Comparison of ENCODE assay signal across 17 cellular contexts in the genomic region with DNA sequence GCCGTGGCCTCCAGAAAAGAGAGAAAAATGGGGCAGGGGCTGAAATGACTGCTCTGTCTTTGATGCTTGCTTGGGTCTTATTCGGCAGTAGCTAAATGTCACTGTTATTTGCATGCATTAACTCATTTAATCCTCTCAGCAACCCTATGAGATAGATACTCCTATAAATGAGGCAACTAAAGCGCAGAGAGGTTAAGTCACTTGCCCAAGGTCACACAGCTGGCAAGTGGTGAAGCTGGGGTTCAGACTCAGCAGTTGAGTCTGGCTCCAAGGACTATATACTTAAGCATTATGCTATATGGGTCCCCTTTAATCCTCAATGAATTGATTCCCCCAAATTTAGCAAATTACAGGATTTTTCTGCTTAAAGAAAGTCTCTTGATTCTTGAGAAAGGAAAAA. TPM values are rescaled to one million over a fixed set of nuclear protein-coding genes. Genes with fewer than 3 reads are reported as not detected.
DNase-seq lines count a peak whose midpoint lies in the region; ATAC-seq, FAIRE-seq and TF ChIP-seq lines count a peak whose summit lies in the region.
"Had no signal": no experiment of that assay in that cellular context is flagged by ENCODE, and none has a peak within 500 bp of the region (broad histone marks: within the 10 kb centered on the region; RNA-seq: fewer than 3 reads in every experiment).

No MANE protein-coding gene starts in this region.

- intact Hi-C loops in HepG2 (cut with micrococcal nuclease; ENCODE audit: unreplicated experiment) (no loop called here), right lobe of liver (cut with DNase I) (no loop called here)
- intact Hi-C loops in dendritic cell treated with granulocyte-macrophage colony-stimulating factor and Interleukin-4, amounts not matched to agents 40 ng/mL and 50 ng/mL, for 4 days (cut with micrococcal nuclease) = no loop called here

- H3K9ac ChIP-seq in HepG2 (ENCODE audit: insufficient read depth, low read depth, low read length) = no peak overlapping the region
- H3K9ac ChIP-seq: BLaER1 treated with 17β-estradiol and CSF1 and Interleukin-3, amounts not matched to agents 10 nM and 100 nM had no signal

- no peak for TF ChIP-seq RAD21 in HepG2 (CRISPR knock-in tag; IDR thresholded peaks at IDR 0.05)

- H3K36me3 ChIP-seq in HepG2 (replicated peaks in 1 of 2; ENCODE audit: control insufficient read depth in 1 of 2, insufficient read depth in 2 of 2, low read length in 2 of 2) (no peaks in the 10 kb centered on the region), right lobe of liver (no peaks in the 10 kb centered on the region), BE2C (no peaks in the 10 kb centered on the region), HAP-1 (replicated peaks) (no peaks in the 10 kb centered on the region)
- H3K36me3 ChIP-seq: BLaER1 treated with 17β-estradiol and CSF1 and Interleukin-3, amounts not matched to agents 10 nM and 100 nM had no signal

- TF ChIP-seq EP300 in HepG2 (IDR thresholded peaks at IDR 0.05; ENCODE audit: low read depth in 2 of 2, low read length in 2 of 2) = no peak
- TF ChIP-seq EP300 in HepG2 (CRISPR knock-in tag; IDR thresholded peaks at IDR 0.05; ENCODE audit: borderline replicate concordance) = no peak

- TF ChIP-seq CTCF in HepG2 (CRISPR knock-in tag; IDR thresholded peaks at IDR 0.05) (no peak), right lobe of liver (IDR thresholded peaks at IDR 0.05) (no peak), BE2C (IDR thresholded peaks at IDR 0.05; ENCODE audit: low read depth, low read length) (no peak)

- ATAC-seq in HepG2 = no peak
- ATAC-seq in right lobe of liver = no peak
- ATAC-seq: CD8-positive, alpha-beta T cell had no signal

- no peaks in the 10 kb centered on the region for H3K79me2 ChIP-seq in HepG2 (ENCODE audit: insufficient read depth, low read length)

- no peak overlapping the region for H3K4me2 ChIP-seq in HepG2 (ENCODE audit: low read depth, low read length)

- peaks cover 7% of the 10 kb centered on the region for H3K9me3 Mint-ChIP-seq in dendritic cell treated with granulocyte-macrophage colony-stimulating factor and Interleukin-4, amounts not matched to agents 40 ng/mL and 50 ng/mL, for 4 days
- H3K9me3 Mint-ChIP-seq: CD4-positive, alpha-beta T cell; CD8-positive, alpha-beta T cell had no signal

- H3K36me3 Mint-ChIP-seq in dendritic cell treated with granulocyte-macrophage colony-stimulating factor and Interleukin-4, amounts not matched to agents 40 ng/mL and 50 ng/mL, for 4 days (ENCODE audit: low read depth) = no peaks in the 10 kb centered on the region
- H3K36me3 Mint-ChIP-seq: CD8-positive, alpha-beta T cell had no signal

- TF ChIP-seq POLR2A in HepG2 (IDR thresholded peaks at IDR 0.05; ENCODE audit: insufficient read depth in 1 of 2, low read depth in 2 of 2, low read length in 2 of 2) (no peak), right lobe of liver (IDR thresholded peaks at IDR 0.05) (no peak)

- CTCF ChIA-PET in HepG2 (lab: Yijun Ruan, JAX; ENCODE audit: low intra/inter-chr PET ratio, low total read pairs) = no interaction called here

- H3K4me1 ChIP-seq in HepG2 (ENCODE audit: insufficient read depth, low read length) (no peaks in the 10 kb centered on the region), right lobe of liver (no peaks in the 10 kb centered on the region), BE2C (no peaks in the 10 kb centered on the region), HAP-1 (no peaks in the 10 kb centered on the region)
- H3K4me1 ChIP-seq: Caco-2 had no signal

- H3K27me3 Mint-ChIP-seq in dendritic cell treated with granulocyte-macrophage colony-stimulating factor and Interleukin-4, amounts not matched to agents 40 ng/mL and 50 ng/mL, for 4 days = peaks cover 28% of the 10 kb centered on the region

- H3K27ac ChIP-seq in HepG2 (ENCODE audit: extremely low read length, insufficient read depth, low read length) (no peak overlapping the region), right lobe of liver (no peak overlapping the region)
- H3K27ac ChIP-seq: 22Rv1, C4-2B had no signal

- peaks cover 30% of the 10 kb centered on the region for H3K4me1 Mint-ChIP-seq in dendritic cell treated with granulocyte-macrophage colony-stimulating factor and Interleukin-4, amounts not matched to agents 40 ng/mL and 50 ng/mL, for 4 days (ENCODE audit: low read depth)

- peaks cover 9 to 55% of the 10 kb centered on the region in 2 experiments; a peak in 4 of 5 replicates for H3K27me3 ChIP-seq in HepG2 (ENCODE audit: control insufficient read depth in 1 of 2, insufficient read depth in 2 of 2, low read length in 2 of 2)
- H3K27me3 ChIP-seq in right lobe of liver = no peaks in the 10 kb centered on the region
- 0 out of 2 replicates have a peak, but pooled peaks cover 6% of the 10 kb centered on the region for H3K27me3 ChIP-seq in BE2C
- peaks cover 4% of the 10 kb centered on the region; the same call in 1 of the 2 replicates for H3K27me3 ChIP-seq in HAP-1 (ENCODE audit: low read depth)
- H3K27me3 ChIP-seq: BLaER1 treated with 17β-estradiol and CSF1 and Interleukin-3, amounts not matched to agents 10 nM and 100 nM had no signal

- no peak overlapping the region for H2AFZ ChIP-seq in HepG2 (ENCODE audit: low read length)

- 52% methylated on average over 3 of the region's 3 CpGs for WGBS in HepG2 (ENCODE audit: low lambda C conversion rate)
- WGBS in right lobe of liver (ENCODE audit: insufficient coverage, low coverage, low lambda C conversion rate, missing lambda C conversion rate) = 77% methylated on average over 3 of the region's 3 CpGs

- in situ Hi-C loops in HepG2 (cut with HindIII; ENCODE audit: extremely low pct_ligation_motif_present, low pct_unique_long_range_greater_than_20kb) = no loop called here
- in situ Hi-C loops in HAP-1 (cut with MboI; ENCODE audit: low sequenced_read_pairs) = loop anchor here (25.0 kb wide), 1 partner anchor 641 kb away; no protein-coding TSS in a partner anchor

- H3K4me3 ChIP-seq in HepG2 (replicated peaks in 1 of 3; ENCODE audit: insufficient read depth in 1 of 3, low read depth in 2 of 3, low read length in 3 of 3) = no peak overlapping the region
- H3K4me3 ChIP-seq in right lobe of liver = no peak overlapping the region
- H3K4me3 ChIP-seq in BE2C (ENCODE audit: low read depth, low read length) = no peak overlapping the region
- H3K4me3 ChIP-seq in HAP-1 = no peak overlapping the region
- H3K4me3 ChIP-seq: BLaER1 treated with 17β-estradiol and CSF1 and Interleukin-3, amounts not matched to agents 10 nM and 100 nM had no signal

- no peak overlapping the region for H3K4me3 Mint-ChIP-seq in dendritic cell treated with granulocyte-macrophage colony-stimulating factor and Interleukin-4, amounts not matched to agents 40 ng/mL and 50 ng/mL, for 4 days
- H3K4me3 Mint-ChIP-seq: CD4-positive, alpha-beta T cell; CD8-positive, alpha-beta T cell had no signal

- POLR2A ChIA-PET in HepG2 (lab: Yijun Ruan, JAX) = no interaction called here

- H3K9me3 ChIP-seq in HepG2 (ENCODE audit: low read length) (no peaks in the 10 kb centered on the region), right lobe of liver (no peaks in the 10 kb centered on the region), BE2C (no peaks in the 10 kb centered on the region), HAP-1 (no peaks in the 10 kb centered on the region)
- H3K9me3 ChIP-seq: Caco-2 had no signal

- H4K20me1 ChIP-seq in HepG2 (ENCODE audit: insufficient read depth, low read length) = no peaks in the 10 kb centered on the region
- H4K20me1 ChIP-seq: BLaER1 treated with 17β-estradiol and CSF1 and Interleukin-3, amounts not matched to agents 10 nM and 100 nM had no signal

- no peak for DNase-seq in HepG2 (ENCODE audit: low spot score)
- no peak for DNase-seq in right lobe of liver
- no peak for DNase-seq in BE2C
- no peak for DNase-seq in HAP-1 (ENCODE audit: low spot score in 2 of 2)
- DNase-seq: ACHN; Caco-2; CD4-positive, alpha-beta T cell; CD8-positive, alpha-beta T cell; DMS79 treated with DMSO at 0.1 percent for 48 hours had no signal

- no TSS peak for BruUV-seq in HepG2 (replicated peaks; lab: Mats Ljungman, UMichigan)

- no peak for FAIRE-seq in HepG2 (lab: Jason Lieb, UNC)
- FAIRE-seq: D721Med, G401.6, GM12891, GM19239 had no signal

- peak overlapping the region; percentile 76 for H3K27ac Mint-ChIP-seq in dendritic cell treated with granulocyte-macrophage colony-stimulating factor and Interleukin-4, amounts not matched to agents 40 ng/mL and 50 ng/mL, for 4 days
- H3K27ac Mint-ChIP-seq: CD4-positive, alpha-beta T cell; CD8-positive, alpha-beta T cell had no signal

TF ChIP-seq in HepG2, 621 proteins besides CTCF, POLR2A, EP300 and RAD21:
- no peak for TF ChIP-seq ZNF292 (CRISPR knock-in tag; IDR thresholded peaks at IDR 0.05; ENCODE audit: borderline replicate concordance, low read depth)
- no peak for TF ChIP-seq REXO4 (CRISPR knock-in tag; IDR thresholded peaks at IDR 0.05; ENCODE audit: borderline replicate concordance)
- TF ChIP-seq ZNF768 (CRISPR knock-in tag; IDR thresholded peaks at IDR 0.05) = peak; percentile 52; the same call in 1 of the 2 replicates
TF ChIP-seq in HepG2: peak in this region for 1.

RNA-seq across cellular contexts. Expression of gene SLC66A3, which starts 9.2 kb away (rescaled TPM):
- total RNA-seq in HepG2 (2016; rRNA removed; fragmentation: Illumina TruSeq; extraction: Trizol) = 1.5 and 2.2 TPM in 2 replicates
- 0.71 and 1.4 TPM in 2 replicates for total RNA-seq in HepG2 (2016; cell fraction: cytosol; rRNA removed; fragmentation: Illumina TruSeq; extraction: Trizol; ENCODE audit: low read depth)
- 1.8 TPM in 2 replicates for total RNA-seq in HepG2 (2016; cell fraction: insoluble cytoplasmic fraction; rRNA removed; fragmentation: Illumina TruSeq; extraction: Trizol)
- total RNA-seq in HepG2 (2016; cell fraction: membrane; rRNA removed; fragmentation: Illumina TruSeq; extraction: Trizol) = 2.2 and 2.8 TPM in 2 replicates
- total RNA-seq in HepG2 (2016; cell fraction: nucleus; rRNA removed; fragmentation: Illumina TruSeq; extraction: Trizol) = 1.3 and 2.1 TPM in 2 replicates
- 3.7 and 5.0 TPM in 2 replicates for polyA plus RNA-seq in HepG2 (2011; rRNA removed)
- 3.7 and 4.6 TPM in 2 replicates for polyA plus RNA-seq in HepG2 (2011; cell fraction: cytosol; rRNA removed)
- polyA plus RNA-seq in HepG2 (2011; cell fraction: nucleus; rRNA removed) = 1.2 and 1.6 TPM in 2 replicates
- polyA plus RNA-seq in HepG2 (2012) = 2.1 and 2.2 TPM in 2 replicates
- 1.4 and 2.5 TPM in 2 replicates for polyA plus RNA-seq in HepG2 (2016; cell fraction: cytosol; fragmentation: Illumina TruSeq; extraction: Trizol; ENCODE audit: low read depth)
- 1.7 TPM in 2 replicates for polyA plus RNA-seq in HepG2 (2016; cell fraction: insoluble cytoplasmic fraction; fragmentation: Illumina TruSeq; extraction: Trizol; ENCODE audit: low read depth)
- polyA plus RNA-seq in HepG2 (2016; cell fraction: membrane; fragmentation: Illumina TruSeq; extraction: Trizol; ENCODE audit: low read depth) = 2.2 and 2.4 TPM in 2 replicates
- 1.5 and 3.4 TPM in 2 replicates for polyA plus RNA-seq in HepG2 (2016; cell fraction: nucleus; fragmentation: Illumina TruSeq; extraction: Trizol; ENCODE audit: insufficient read depth, low read depth)
- 11.8 and 11.9 TPM in 2 replicates for polyA minus RNA-seq in HepG2 (2011; rRNA and poly(A)+ RNA removed; ENCODE audit: low replicate concordance)
- polyA minus RNA-seq in HepG2 (2011; cell fraction: cytosol; rRNA and poly(A)+ RNA removed) = 1.6 and 1.7 TPM in 2 replicates
- 0.90 and 2.4 TPM in 2 replicates for polyA minus RNA-seq in HepG2 (2011; cell fraction: nucleus; rRNA and poly(A)+ RNA removed)
- total RNA-seq in right lobe of liver = 10 to 100 TPM in 2 of 6 experiments, 1 to 10 TPM in 4; 4.9 to 16.1 (median 8.8) TPM
- not detected for polyA plus RNA-seq in BE2C (2012; ENCODE audit: insufficient read depth, insufficient read length, low read depth)
